Comparison of ENCODE assay signal across 11 cellular contexts in the genomic region with DNA sequence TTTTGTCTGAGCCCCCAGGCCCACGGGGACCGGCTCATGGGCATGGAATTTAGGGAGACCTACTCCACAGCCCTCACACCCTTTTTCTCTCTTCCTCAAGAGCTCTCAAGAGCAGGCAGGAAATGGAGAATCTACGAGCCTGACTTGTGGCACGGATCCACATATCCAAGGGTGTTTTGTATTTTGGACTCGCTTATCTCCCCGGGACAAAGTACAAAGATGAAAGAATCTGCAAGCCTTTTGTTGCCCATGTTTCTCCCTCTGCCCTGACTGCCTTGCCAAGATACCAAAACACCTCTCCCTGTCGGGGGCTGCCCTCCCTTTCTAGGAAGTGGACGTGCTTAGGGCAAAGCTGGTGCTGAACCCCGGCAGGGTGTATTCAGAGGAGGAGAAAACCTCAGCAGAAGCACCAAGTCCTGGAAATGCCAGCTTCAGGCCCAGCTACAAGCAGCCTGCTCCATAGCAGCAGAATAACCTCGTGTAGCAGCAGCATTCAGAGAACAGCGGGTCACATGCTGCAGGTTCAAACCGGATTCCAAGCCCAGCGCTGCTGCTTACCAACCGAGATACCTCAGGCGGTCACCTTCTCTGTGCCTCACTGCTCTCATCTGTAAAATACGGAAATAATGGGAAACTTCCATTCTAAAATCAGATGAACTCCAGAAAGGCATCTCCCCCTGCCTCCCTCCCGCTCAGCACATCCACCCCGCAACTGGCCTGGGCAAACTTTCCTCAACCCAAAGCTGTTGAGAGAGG. TPM values are rescaled to one million over a fixed set of nuclear protein-coding genes. Genes with fewer than 3 reads are reported as not detected.
DNase-seq lines count a peak whose midpoint lies in the region; TF ChIP-seq lines count a peak whose summit lies in the region.
"Had no signal": no experiment of that assay in that cellular context is flagged by ENCODE, and none has a peak within 500 bp of the region (broad histone marks: within the 10 kb centered on the region; RNA-seq: fewer than 3 reads in every experiment).

No MANE protein-coding gene starts in this region.

- no peak for TF ChIP-seq CTCF in A673 (conservative IDR thresholded peaks at IDR 0.05; ENCODE audit: low read depth, low read length)
- TF ChIP-seq CTCF in BE2C (IDR thresholded peaks at IDR 0.05; ENCODE audit: low read depth, low read length), result no peak
- no peak for TF ChIP-seq CTCF in MM.1S (IDR thresholded peaks at IDR 0.05; ENCODE audit: low read length)

- no peaks in the 10 kb centered on the region for H3K79me2 ChIP-seq in MM.1S (ENCODE audit: low read length)

- no TSS peak for BruUV-seq in A673 (replicated peaks; lab: Mats Ljungman, UMichigan)

- POLR2A ChIA-PET in A673 (lab: Charles Lee; ENCODE audit: low non-redundant PET), result no interaction called here

- no peak overlapping the region for H3K4me3 ChIP-seq in A673 (ENCODE audit: low read depth, low read length, poor library complexity, severe bottlenecking)
- H3K4me3 ChIP-seq in ectodermal cell (ENCODE audit: insufficient read depth, low read depth, low read length), result no peak overlapping the region
- H3K4me3 ChIP-seq in BE2C (ENCODE audit: low read depth, low read length), result no peak overlapping the region
- no peak overlapping the region for H3K4me3 ChIP-seq in MM.1S (ENCODE audit: low read length)

- no peaks in the 10 kb centered on the region for H3K9me2 ChIP-seq in MM.1S (replicated peaks; ENCODE audit: insufficient read depth, low read length)

- no peaks in the 10 kb centered on the region for H3K36me3 ChIP-seq in A673 (ENCODE audit: insufficient read depth, low read length, poor library complexity, severe bottlenecking)
- no peaks in the 10 kb centered on the region for H3K36me3 ChIP-seq in ectodermal cell (ENCODE audit: control insufficient read depth, insufficient read depth, low read length)
- H3K36me3 ChIP-seq in BE2C, result no peaks in the 10 kb centered on the region
- no peaks in the 10 kb centered on the region for H3K36me3 ChIP-seq in MM.1S (replicated peaks; ENCODE audit: insufficient read depth, low read length)

- H3K27ac ChIP-seq in A673 (ENCODE audit: low read depth, low read length, poor library complexity, severe bottlenecking) (peak overlapping the region; percentile 49), ectodermal cell (ENCODE audit: insufficient read depth, low read depth, low read length, poor library complexity, severe bottlenecking) (peak overlapping the region; percentile 28), MM.1S (ENCODE audit: low read length) (no peak overlapping the region)
- H3K27ac ChIP-seq: C4-2B had no signal

- no peak overlapping the region for H3K9ac ChIP-seq in MM.1S (ENCODE audit: low read length)

- intact Hi-C loops in A673 (cut with micrococcal nuclease; ENCODE audit: unreplicated experiment), result loop anchor here (5.0 kb wide), 3 partner anchors 132 to 357 kb away; a partner anchor contains a TSS

- H3K9me3 ChIP-seq in A673 (ENCODE audit: low read depth, low read length, poor library complexity, severe bottlenecking), result no peaks in the 10 kb centered on the region
- H3K9me3 ChIP-seq in ectodermal cell (ENCODE audit: control insufficient read depth, low read length), result no peaks in the 10 kb centered on the region
- H3K9me3 ChIP-seq in BE2C, result no peaks in the 10 kb centered on the region
- no peaks in the 10 kb centered on the region for H3K9me3 ChIP-seq in MM.1S (replicated peaks; ENCODE audit: insufficient read depth, low read length)

- no peaks in the 10 kb centered on the region for H3F3A ChIP-seq in MM.1S (ENCODE audit: insufficient read depth, low read length)

- 58 to 59% methylated on average over 18 of the region's 18 CpGs for WGBS in ectodermal cell, 2 experiments

- DNase-seq in A673 (ENCODE audit: low spot score) (no peak), M059J (ENCODE audit: low read depth) (peak; percentile 61), lung microvascular endothelial cell (ENCODE audit: low read depth in 2 of 2) (peak; percentile 45 to 47), BE2C (no peak), MM.1S (no peak)
- no peak for DNase-seq in stimulated activated CD8-positive, alpha-beta memory T cell treated with anti-CD3 and anti-CD28 coated beads, Interleukin-4, amount 100 ng/mL, for 48 hours
- no peak for DNase-seq in activated T-cell treated with anti-CD3 and anti-CD28 coated beads, Interleukin-2, amount 50 U/mL, for 1 hour
- DNase-seq: activated CD4-positive, CD25-positive, alpha-beta regulatory T cell had no signal

- no peaks in the 10 kb centered on the region for H4K20me1 ChIP-seq in MM.1S (ENCODE audit: insufficient read depth, low read length)

- CTCF ChIA-PET in A673 (lab: Charles Lee), result no interaction called here

- no peaks in the 10 kb centered on the region for H3K27me3 ChIP-seq in A673 (replicated peaks; ENCODE audit: insufficient read depth, low read depth, low read length, poor library complexity)
- peaks cover 11% of the 10 kb centered on the region for H3K27me3 ChIP-seq in ectodermal cell (ENCODE audit: control insufficient read depth, insufficient read depth, low read length, poor library complexity, severe bottlenecking)
- H3K27me3 ChIP-seq in BE2C, result no peaks in the 10 kb centered on the region
- H3K27me3 ChIP-seq in MM.1S (replicated peaks; ENCODE audit: insufficient read depth, low read length), result no peaks in the 10 kb centered on the region; the same call in 1 of the 2 replicates

- H3K4me2 ChIP-seq in MM.1S (ENCODE audit: low read depth, low read length), result no peak overlapping the region

- H3K4me1 ChIP-seq in A673 (ENCODE audit: insufficient read depth, low read length, poor library complexity, severe bottlenecking), result no peaks in the 10 kb centered on the region
- H3K4me1 ChIP-seq in ectodermal cell (ENCODE audit: control insufficient read depth, insufficient read depth, low read length), result peaks cover 18% of the 10 kb centered on the region
- H3K4me1 ChIP-seq in BE2C, result peaks cover 3% of the 10 kb centered on the region
- H3K4me1 ChIP-seq in MM.1S (ENCODE audit: low read length), result 0 out of 2 replicates have a peak, but pooled peaks cover 8% of the 10 kb centered on the region

- no peak overlapping the region for H2AFZ ChIP-seq in MM.1S (ENCODE audit: low read length)

RNA-seq across cellular contexts. Expression of a gene that starts 35.2 kb away (rescaled TPM):
- total RNA-seq in A673 (2021), result not detected in 2 replicates
- total RNA-seq in M059J (2014; rRNA removed; shearing (Covaris generic)), result not detected in 2 replicates
- not detected for polyA plus RNA-seq in ectodermal cell (2013, experiment 1 of 4)
- polyA plus RNA-seq in ectodermal cell (2013, experiment 2 of 4), result not detected
- not detected for polyA plus RNA-seq in ectodermal cell (2013, experiment 3 of 4)
- polyA plus RNA-seq in ectodermal cell (2013, experiment 4 of 4), result not detected
- total RNA-seq in lung microvascular endothelial cell, result 3.1 and 5.0 TPM in 2 replicates
- not detected for polyA plus RNA-seq in BE2C (2012; ENCODE audit: insufficient read depth, insufficient read length, low read depth)
- total RNA-seq: myocyte had no signal

Comparison
In these comparisons a context has a peak if more than half of its experiments do, and no peak if none do; other contexts are left out.
1. DNase-seq: peak in M059J (single experiment) and lung microvascular endothelial cell (2 of 2); none in A673 (single experiment), BE2C (single experiment), stimulated activated CD8-positive, alpha-beta memory T cell treated with anti-CD3 and anti-CD28 coated beads, Interleukin-4, amount 100 ng/mL, for 48 hours (single experiment), MM.1S (single experiment) and activated T-cell treated with anti-CD3 and anti-CD28 coated beads, Interleukin-2, amount 50 U/mL, for 1 hour (single experiment).